ENCODE assay signal across 10 cellular contexts in the genomic region with DNA sequence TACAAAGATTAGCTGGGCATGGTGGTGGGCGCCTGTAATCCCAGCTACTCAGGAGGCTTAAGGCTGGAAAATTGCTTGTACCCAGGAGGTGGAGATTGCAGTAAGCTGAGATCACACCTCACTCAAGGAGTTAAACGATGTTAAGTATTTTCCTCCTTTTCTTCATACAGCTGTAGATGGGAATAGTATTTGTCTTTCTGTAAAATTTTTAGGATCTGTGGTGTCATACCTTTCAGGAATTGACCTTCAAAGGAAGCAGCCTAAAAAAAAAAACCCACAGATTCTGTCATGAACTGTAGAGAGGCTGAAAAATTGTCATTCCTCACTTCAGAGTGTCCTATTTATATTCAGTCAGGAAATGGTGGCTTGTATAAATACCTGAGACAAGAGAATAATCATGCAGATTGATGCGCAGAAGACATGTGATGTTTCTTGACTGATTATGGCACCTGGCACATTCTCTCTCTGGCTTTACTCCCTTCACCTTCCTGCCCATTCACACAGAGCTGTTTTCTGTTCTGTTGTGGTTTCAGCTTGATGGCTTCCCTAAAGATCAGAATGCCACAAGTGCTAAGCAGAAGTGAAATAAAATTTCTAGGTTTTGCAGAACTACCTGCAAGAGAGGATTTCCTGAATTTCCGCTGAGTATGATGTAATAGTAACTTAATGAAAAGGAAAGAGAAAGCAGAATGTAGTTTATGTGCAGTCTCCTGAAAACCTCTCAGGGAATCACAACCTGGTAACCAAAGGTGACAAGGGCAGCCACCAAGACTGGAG. TPM values are rescaled to one million over a fixed set of nuclear protein-coding genes. Genes with fewer than 3 reads are reported as not detected.
DNase-seq lines count a peak whose midpoint lies in the region; ATAC-seq and TF ChIP-seq lines count a peak whose summit lies in the region.
"Had no signal": no experiment of that assay in that cellular context is flagged by ENCODE, and none has a peak within 500 bp of the region (broad histone marks: within the 10 kb centered on the region; RNA-seq: fewer than 3 reads in every experiment).

No MANE protein-coding gene starts in this region.

- no peak overlapping the region for H3K27ac ChIP-seq in left ventricle myocardium inferior (replicated peaks)

- in situ Hi-C loops in GM13976 (cut with MboI; ENCODE audit: low sequenced_read_pairs, unreplicated experiment), result no loop called here

- DNase-seq in GM13976 (ENCODE audit: low spot score) (peak; percentile 26), left ventricle myocardium inferior (no peak), GM10266 (ENCODE audit: extremely low spot score) (no peak), nucleus accumbens (lab: John Stamatoyannopoulos, UW) (no peak), NCI-H2107 treated with DMSO at 0.1 percent for 48 hours (lab: John Stamatoyannopoulos, UW; ENCODE audit: unreplicated experiment) (no peak)
- DNase-seq in activated naive CD4-positive, alpha-beta T cell treated with anti-CD3 and anti-CD28 coated beads, Interleukin-2, amount 50 U/mL, for 72 hours (ENCODE audit: low spot score in 2 of 2), result no peak
- DNase-seq: head of caudate nucleus had no signal

- peak overlapping the region in 1 of 2 donors; percentile 28 for H3K27ac Mint-ChIP-seq in activated naive CD4-positive, alpha-beta T cell treated with anti-CD3 and anti-CD28 coated beads, Interleukin-2, amount 50 U/mL, for 72 hours

- H3K4me3 ChIP-seq in left ventricle myocardium inferior, result no peak overlapping the region

- no peaks in the 10 kb centered on the region for H3K36me3 ChIP-seq in left ventricle myocardium inferior

- no peaks in the 10 kb centered on the region for H3K4me1 ChIP-seq in left ventricle myocardium inferior

- H3K27me3 ChIP-seq in left ventricle myocardium inferior (ENCODE audit: low read depth), result peaks cover 25% of the 10 kb centered on the region

- H3K9me3 Mint-ChIP-seq in activated naive CD4-positive, alpha-beta T cell treated with anti-CD3 and anti-CD28 coated beads, Interleukin-2, amount 50 U/mL, for 72 hours, result no peaks in the 10 kb centered on the region

- TF ChIP-seq CTCF in GM13976 (IDR thresholded peaks at IDR 0.05; ENCODE audit: borderline replicate concordance, control extremely low read depth, extremely low read depth, insufficient read depth, missing control alignments) (no peak), left ventricle myocardium inferior (IDR thresholded peaks at IDR 0.05; ENCODE audit: borderline replicate concordance) (no peak), GM10266 (IDR thresholded peaks at IDR 0.05; ENCODE audit: control insufficient read depth, insufficient read depth, low read depth, missing control alignments) (no peak)

- intact Hi-C loops in left ventricle myocardium inferior (cut with micrococcal nuclease), result no loop called here

- H3K9me3 ChIP-seq in left ventricle myocardium inferior (replicated peaks), result peaks cover 13% of the 10 kb centered on the region

- peak; percentile 91 for ATAC-seq in GM21360 (IDR thresholded peaks at IDR 0.05; ENCODE audit: unreplicated experiment)
- ATAC-seq in HG03280 (IDR thresholded peaks at IDR 0.05; ENCODE audit: unreplicated experiment), result peak; percentile 80
- ATAC-seq in activated naive CD4-positive, alpha-beta T cell treated with anti-CD3 and anti-CD28 coated beads, Interleukin-2, amount 50 U/mL, for 72 hours, result peak; percentile 39 to 72

- H3K36me3 Mint-ChIP-seq in activated naive CD4-positive, alpha-beta T cell treated with anti-CD3 and anti-CD28 coated beads, Interleukin-2, amount 50 U/mL, for 72 hours, result peaks cover 0 to 5% of the 10 kb centered on the region in 2 donors

RNA-seq across cellular contexts. Expression of gene IFNA1, which starts 3.8 kb away (rescaled TPM):
- not detected for total RNA-seq in activated naive CD4-positive, alpha-beta T cell treated with anti-CD3 and anti-CD28 coated beads, Interleukin-2, amount 50 U/mL, for 72 hours
- total RNA-seq in left ventricle myocardium inferior, result not detected
- total RNA-seq: renal cortical epithelial cell had no signal

RNA-seq across cellular contexts. Expression of gene IFNA8, which starts 35.1 kb away (rescaled TPM):
- not detected for total RNA-seq in activated naive CD4-positive, alpha-beta T cell treated with anti-CD3 and anti-CD28 coated beads, Interleukin-2, amount 50 U/mL, for 72 hours
- not detected for total RNA-seq in left ventricle myocardium inferior
- total RNA-seq: renal cortical epithelial cell had no signal

RNA-seq across cellular contexts. Expression of gene IFNE, which starts 38.1 kb away (rescaled TPM):
- not detected for total RNA-seq in activated naive CD4-positive, alpha-beta T cell treated with anti-CD3 and anti-CD28 coated beads, Interleukin-2, amount 50 U/mL, for 72 hours
- total RNA-seq in left ventricle myocardium inferior, result not detected

RNA-seq across cellular contexts. Expression of gene IFNA2, which starts 58.8 kb away (rescaled TPM):
- total RNA-seq in activated naive CD4-positive, alpha-beta T cell treated with anti-CD3 and anti-CD28 coated beads, Interleukin-2, amount 50 U/mL, for 72 hours, result not detected
- not detected for total RNA-seq in left ventricle myocardium inferior
- total RNA-seq: renal cortical epithelial cell had no signal
